In genomic region chr2:1612391-1613077, GRCh38 we compare ENCODE assay signal across 24 cellular contexts.
DNase-seq lines count a peak whose midpoint lies in the region; ATAC-seq and TF ChIP-seq lines count a peak whose summit lies in the region.
"Had no signal": no experiment of that assay in that cellular context is flagged by ENCODE, and none has a peak within 500 bp of the region (broad histone marks: within the 10 kb centered on the region; RNA-seq: fewer than 3 reads in every experiment).

No MANE protein-coding gene starts in this region.

- H2BK15ac ChIP-seq in mesenchymal stem cell (ENCODE audit: low read depth, poor library complexity, severe bottlenecking): no peak overlapping the region

- H2AK5ac ChIP-seq in mesenchymal stem cell (ENCODE audit: low read length, severe bottlenecking): peak overlapping the region; percentile 17

- H3K36me3 ChIP-seq in Panc1 (ENCODE audit: control insufficient read depth, insufficient read depth, low read length): no peaks in the 10 kb centered on the region
- peaks cover 0 to 7% of the 10 kb centered on the region in 2 experiments for H3K36me3 ChIP-seq in mesenchymal stem cell (ENCODE audit: control insufficient read depth in 1 of 2, insufficient read depth in 2 of 2, low read depth in 1 of 2, low read length in 2 of 2)
- H3K36me3 ChIP-seq in upper lobe of right lung: no peaks in the 10 kb centered on the region
- H3K36me3 ChIP-seq: SJSA1 had no signal

- in situ Hi-C loops in Panc1 (cut with HindIII; ENCODE audit: low pct_unique_long_range_greater_than_20kb, low sequenced_read_pairs): no loop called here

- no peak overlapping the region for H3K18ac ChIP-seq in mesenchymal stem cell (ENCODE audit: low read depth in 1 of 2, low read length in 2 of 2)

- intact Hi-C loops in cardiac septum (cut with DNase I) (no loop called here), right cardiac atrium (cut with DNase I) (no loop called here), Panc1 (cut with micrococcal nuclease; ENCODE audit: unreplicated experiment) (no loop called here), upper lobe of right lung (cut with DNase I) (no loop called here)

- H3K4me3 ChIP-seq in right cardiac atrium (ENCODE audit: low read length) (no peak overlapping the region), Panc1 (ENCODE audit: low read depth in 2 of 2, low read length in 2 of 2) (no peak overlapping the region), mesenchymal stem cell (ENCODE audit: insufficient read depth in 1 of 2, low read depth in 1 of 2, low read length in 2 of 2) (no peak overlapping the region), upper lobe of right lung (no peak overlapping the region)
- H3K4me3 ChIP-seq: GM12878, SJSA1 had no signal

- no peak overlapping the region for H2AFZ ChIP-seq in mesenchymal stem cell (ENCODE audit: low read depth, low read length)

- H3K23ac ChIP-seq in mesenchymal stem cell (ENCODE audit: low read length in 2 of 2): no peak overlapping the region

- H2BK5ac ChIP-seq in mesenchymal stem cell (ENCODE audit: low read depth, low read length, poor library complexity, severe bottlenecking): no peak overlapping the region

- H3K27ac ChIP-seq in right cardiac atrium (ENCODE audit: low read length) (no peak overlapping the region), Panc1 (ENCODE audit: low read length) (peak overlapping the region; percentile 84; the same call in 1 of the 2 replicates), mesenchymal stem cell (ENCODE audit: low read length, poor library complexity, severe bottlenecking) (no peak overlapping the region), upper lobe of right lung (no peak overlapping the region)
- H3K27ac ChIP-seq: C4-2B, SJSA1 had no signal

- CTCF ChIA-PET in Panc1 (lab: Charles Lee): no interaction called here

- H2BK12ac ChIP-seq in mesenchymal stem cell (ENCODE audit: low read length in 2 of 2): no peak overlapping the region

- POLR2A ChIA-PET in Panc1 (lab: Charles Lee): no interaction called here

- no peak overlapping the region for H3K14ac ChIP-seq in mesenchymal stem cell (ENCODE audit: low read length in 2 of 2)

- no peak for TF ChIP-seq CTCF in Panc1 (IDR thresholded peaks at IDR 0.05)
- no peak for TF ChIP-seq CTCF in upper lobe of right lung (IDR thresholded peaks at IDR 0.05)

- no peak overlapping the region for H2BK120ac ChIP-seq in mesenchymal stem cell (ENCODE audit: low read depth, low read length)

- H3K27me3 ChIP-seq in right cardiac atrium (ENCODE audit: control insufficient read depth, insufficient read depth) (no peaks in the 10 kb centered on the region), Panc1 (ENCODE audit: control insufficient read depth, insufficient read depth, low read length) (no peaks in the 10 kb centered on the region), mesenchymal stem cell (ENCODE audit: control insufficient read depth in 1 of 2, insufficient read depth in 1 of 2, low read length in 2 of 2) (peaks cover 0 to 30% of the 10 kb centered on the region in 2 experiments), upper lobe of right lung (no peaks in the 10 kb centered on the region)
- H3K27me3 ChIP-seq: SJSA1 had no signal

- no peak overlapping the region for H3K9ac ChIP-seq in mesenchymal stem cell (ENCODE audit: low read length)

- BruUV-seq in Panc1 (replicated peaks; lab: Mats Ljungman, UMichigan): no TSS peak

- no peak overlapping the region for H4K91ac ChIP-seq in mesenchymal stem cell (ENCODE audit: low read length)

- H3K4me1 ChIP-seq in right cardiac atrium (ENCODE audit: control insufficient read depth, insufficient read depth, low read length) (no peaks in the 10 kb centered on the region), Panc1 (ENCODE audit: control insufficient read depth, insufficient read depth, low read length) (peaks cover 7% of the 10 kb centered on the region; the same call in 1 of the 2 replicates), mesenchymal stem cell (ENCODE audit: control insufficient read depth, insufficient read depth, low read depth, low read length) (peaks cover 21% of the 10 kb centered on the region), upper lobe of right lung (no peaks in the 10 kb centered on the region)

- ATAC-seq in right cardiac atrium (no peak), Panc1 (no peak), upper lobe of right lung (no peak), HG03342 (IDR thresholded peaks at IDR 0.05; ENCODE audit: unreplicated experiment) (no peak)
- ATAC-seq: GM12878, HCT116 had no signal

- WGBS in right cardiac atrium: 93% methylated on average over 6 of the region's 6 CpGs
- 92% methylated on average over 6 of the region's 6 CpGs for WGBS in mesenchymal stem cell

- no peak overlapping the region for H3K4ac ChIP-seq in mesenchymal stem cell (ENCODE audit: low read depth in 1 of 2, low read length in 2 of 2)

- H4K8ac ChIP-seq in mesenchymal stem cell (ENCODE audit: low read length): no peak overlapping the region

- H3K9me3 ChIP-seq in right cardiac atrium (ENCODE audit: control insufficient read depth, low read length) (no peaks in the 10 kb centered on the region), Panc1 (ENCODE audit: control insufficient read depth, insufficient read depth, low read depth, low read length) (no peaks in the 10 kb centered on the region), mesenchymal stem cell (ENCODE audit: control insufficient read depth, low read length) (no peaks in the 10 kb centered on the region), upper lobe of right lung (no peaks in the 10 kb centered on the region)
- H3K9me3 ChIP-seq: SJSA1 had no signal

- no peak overlapping the region for H3K4me2 ChIP-seq in mesenchymal stem cell (ENCODE audit: low read length, poor library complexity, severe bottlenecking)

- H3K79me1 ChIP-seq in mesenchymal stem cell (replicated peaks; ENCODE audit: low read length, poor library complexity, severe bottlenecking): no peaks in the 10 kb centered on the region

- DNase-seq in cardiac septum (ENCODE audit: low spot score) (peak; percentile 20), right cardiac atrium (no peak), Panc1 (ENCODE audit: low read depth, low spot score) (no peak), mesenchymal stem cell (no peak), upper lobe of right lung (peak; percentile 17), SHP77 treated with DMSO at 0.1 percent for 48 hours (lab: John Stamatoyannopoulos, UW) (no peak), NCI-H446 (lab: John Stamatoyannopoulos, UW) (no peak)
- DNase-seq: DMS 273 treated with DMSO at 0.1 percent for 48 hours, DMS79, EL, GDM1, GOT3, Karpas-422, NCI-H1092, NCI-H1417 treated with DMSO at 0.1 percent for 48 hours, NCI-H1930, NCI-H2107, NCI-H524 treated with DMSO at 0.1 percent for 48 hours, NCI-H774 had no signal

Comparison
In these comparisons a context has a peak if more than half of its experiments do, and no peak if none do; other contexts are left out.
1. DNase-seq: peak in cardiac septum (single experiment) and upper lobe of right lung (single experiment); none in right cardiac atrium (0 of 3), Panc1 (single experiment), mesenchymal stem cell (single experiment), SHP77 treated with DMSO at 0.1 percent for 48 hours (single experiment) and NCI-H446 (0 of 2).